Comparison of ENCODE assay signal across 20 cellular contexts in the genomic region with DNA sequence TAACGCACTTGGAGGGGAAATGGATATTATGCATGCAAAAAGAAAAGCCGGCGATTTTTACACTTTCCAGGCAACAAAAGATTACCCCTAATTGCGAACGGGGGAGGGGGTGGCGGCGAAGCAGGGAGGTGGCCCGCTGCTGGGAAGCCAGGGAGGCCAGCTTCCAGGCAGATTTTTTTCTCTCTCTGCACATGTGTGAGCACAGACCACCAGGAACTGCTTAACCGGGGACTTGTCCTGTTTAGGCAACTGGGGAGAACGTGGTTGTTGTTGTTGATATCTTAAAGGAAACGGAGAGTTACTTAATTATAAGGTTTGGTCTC.
DNase-seq lines count a peak whose midpoint lies in the region; ATAC-seq and TF ChIP-seq lines count a peak whose summit lies in the region.
"Had no signal": no experiment of that assay in that cellular context is flagged by ENCODE, and none has a peak within 500 bp of the region (broad histone marks: within the 10 kb centered on the region; RNA-seq: fewer than 3 reads in every experiment).

No MANE protein-coding gene starts in this region.

- H3K36me3 ChIP-seq in HUES48 (ENCODE audit: control insufficient read depth, insufficient read depth, low read length) (no peaks in the 10 kb centered on the region), colonic mucosa (no peaks in the 10 kb centered on the region), mesodermal cell (ENCODE audit: control insufficient read depth, insufficient read depth, low read length) (no peaks in the 10 kb centered on the region), testis (ENCODE audit: low read depth, missing control alignments) (no peaks in the 10 kb centered on the region)

- peak overlapping the region; percentile 24 for H3K27ac ChIP-seq in HUES48 (ENCODE audit: low read depth, low read length)
- H3K27ac ChIP-seq in colonic mucosa = no peak overlapping the region
- H3K27ac ChIP-seq in mesodermal cell (ENCODE audit: low read depth, low read length, severe bottlenecking) = peak overlapping the region; percentile 78
- H3K27ac ChIP-seq in testis = no peak overlapping the region

- H3K4me1 ChIP-seq in HUES48 (ENCODE audit: control insufficient read depth, insufficient read depth, low read length) (peaks cover 24% of the 10 kb centered on the region), colonic mucosa (no peaks in the 10 kb centered on the region), mesodermal cell (ENCODE audit: control insufficient read depth, insufficient read depth, low read length, poor library complexity, severe bottlenecking) (peaks cover 38% of the 10 kb centered on the region), testis (no peaks in the 10 kb centered on the region)

- 21 to 60% methylated on average over 1 to 5 of the region's 11 CpGs for WGBS in mesodermal cell (ENCODE audit: insufficient coverage in 2 of 2), 2 experiments
- 78 to 82% methylated on average over 11 of the region's 11 CpGs for WGBS in testis, 2 donors

- no peaks in the 10 kb centered on the region for H3K27me3 ChIP-seq in HUES48 (ENCODE audit: control insufficient read depth, insufficient read depth, low read length)
- H3K27me3 ChIP-seq in colonic mucosa = no peaks in the 10 kb centered on the region
- no peaks in the 10 kb centered on the region for H3K27me3 ChIP-seq in testis

- no peak for TF ChIP-seq POLR2A in testis (IDR thresholded peaks at IDR 0.05)

- H3K4me3 ChIP-seq in HUES48 (ENCODE audit: low read depth, low read length) (no peak overlapping the region), colonic mucosa (no peak overlapping the region), mesodermal cell (ENCODE audit: extremely low read depth, insufficient read depth, low read length, poor library complexity, severe bottlenecking) (no peak overlapping the region), testis (no peak overlapping the region)

- DNase-seq in colonic mucosa = peak; percentile 13
- DNase-seq in testis = peak; percentile 4
- no peak for DNase-seq in NK-92 (lab: John Stamatoyannopoulos, UW; ENCODE audit: unreplicated experiment)
- DNase-seq in DMS53 (lab: John Stamatoyannopoulos, UW) = no peak
- DNase-seq: activated CD4-positive, alpha-beta T cell treated with anti-CD3 and anti-CD28 coated beads for 1 hour; anterior cingulate cortex; caudate nucleus; erythroblast; foreskin fibroblast; HCEC 1CT; KG1; NCI-H1436; NCI-H69; right cardiac atrium; stimulated activated CD8-positive, alpha-beta memory T cell treated with anti-CD3 and anti-CD28 coated beads, Interleukin-4, amount 100 ng/mL, for 48 hours; SW 1271 had no signal

- H3K9me3 ChIP-seq in HUES48 (ENCODE audit: control insufficient read depth, insufficient read depth, low read length) (no peaks in the 10 kb centered on the region), colonic mucosa (no peaks in the 10 kb centered on the region), mesodermal cell (ENCODE audit: control insufficient read depth, low read length) (no peaks in the 10 kb centered on the region), testis (no peaks in the 10 kb centered on the region)

- no peak for ATAC-seq in HG03175 (IDR thresholded peaks at IDR 0.05; ENCODE audit: unreplicated experiment)
- ATAC-seq: right cardiac atrium, Right ventricle myocardium inferior had no signal

- TF ChIP-seq CTCF in colonic mucosa (IDR thresholded peaks at IDR 0.05) (no peak), testis (IDR thresholded peaks at IDR 0.05) (no peak)

- intact Hi-C loops in colonic mucosa (cut with DNase I) = no loop called here
- intact Hi-C loops in testis (cut with DNase I; ENCODE audit: low total_unique reads) = no loop called here

- H3K9ac ChIP-seq in HUES48 (ENCODE audit: low read depth, low read length) (no peak overlapping the region), colonic mucosa (ENCODE audit: low read depth in 2 of 2, low read length in 2 of 2) (no peak overlapping the region)

Comparison
In these comparisons a context has a peak if more than half of its experiments do, and no peak if none do; other contexts are left out.
1. H3K27ac ChIP-seq: peak in HUES48 (single experiment) and mesodermal cell (single experiment); none in colonic mucosa (single experiment) and testis (0 of 2).
2. DNase-seq: peak in colonic mucosa (single experiment) and testis (single experiment); none in NK-92 (single experiment) and DMS53 (single experiment).